1 cellular context compared by ENCODE assay signal in the genomic region with DNA sequence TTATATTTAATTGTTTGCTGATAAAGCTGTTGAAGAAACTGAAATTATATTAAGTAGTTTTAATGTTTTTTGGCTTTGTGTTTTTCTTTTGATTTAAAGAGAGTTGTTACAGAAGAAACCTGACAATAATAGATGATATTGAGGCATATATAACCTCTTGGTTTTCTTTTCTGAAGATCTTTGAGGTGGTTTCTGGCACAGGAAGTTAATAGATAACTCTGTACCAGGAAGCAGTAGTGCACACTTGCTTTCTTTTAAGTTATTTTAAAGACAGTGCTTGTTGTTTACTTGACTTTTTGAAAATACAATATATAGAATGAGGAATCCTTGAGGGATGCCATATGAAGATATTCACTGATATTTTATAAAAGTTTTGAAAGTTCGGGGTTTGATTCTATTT.
TF ChIP-seq lines count a peak whose summit lies in the region.

No MANE protein-coding gene starts in this region.

TF ChIP-seq in GM23338, 12 proteins besides CTCF, POLR2A, EP300 and RAD21 (continued from another document):
- no peak for TF ChIP-seq ZNF462 (CRISPR knock-in tag; IDR thresholded peaks at IDR 0.05)
- no peak for TF ChIP-seq JUNB (IDR thresholded peaks at IDR 0.05; ENCODE audit: unreplicated experiment)
- TF ChIP-seq EZH2phosphoT487 (IDR thresholded peaks at IDR 0.05; ENCODE audit: unreplicated experiment) = no peak
- no peak for TF ChIP-seq POLR2AphosphoS5 (IDR thresholded peaks at IDR 0.05; ENCODE audit: low read depth)
- no peak for TF ChIP-seq CREB1 (CRISPR knock-in tag; IDR thresholded peaks at IDR 0.05; ENCODE audit: low read depth)
- TF ChIP-seq ZNF331 (CRISPR knock-in tag; IDR thresholded peaks at IDR 0.05; ENCODE audit: low read depth) = no peak
TF ChIP-seq in GM23338: peak in this region for 0.
